25 cellular contexts compared by ENCODE assay signal in the genomic region with DNA sequence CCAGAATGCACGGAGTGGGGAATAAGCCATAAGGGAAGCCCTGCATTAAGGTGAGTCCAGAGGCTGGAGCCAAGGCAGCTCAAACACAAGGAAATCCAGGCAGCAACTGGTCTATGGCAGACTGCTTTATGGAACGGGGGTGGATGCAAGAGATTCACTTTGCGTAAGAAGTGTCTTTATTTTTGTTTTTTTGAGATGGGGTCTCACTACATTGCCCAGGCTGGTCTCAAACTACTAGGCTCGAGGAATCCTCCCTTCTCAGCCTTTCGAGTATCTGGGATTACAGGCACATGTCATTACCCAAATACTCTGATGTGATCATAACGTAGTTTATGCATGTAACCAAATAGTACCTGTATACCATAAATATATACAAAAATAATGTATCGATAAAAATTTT.
DNase-seq lines count a peak whose midpoint lies in the region; FAIRE-seq and TF ChIP-seq lines count a peak whose summit lies in the region.
"Had no signal": no experiment of that assay in that cellular context is flagged by ENCODE, and none has a peak within 500 bp of the region (broad histone marks: within the 10 kb centered on the region; RNA-seq: fewer than 3 reads in every experiment).

No MANE protein-coding gene starts in this region.

- peak; percentile 41 for DNase-seq in NCI-H69 (lab: John Stamatoyannopoulos, UW)
- no peak for DNase-seq in H1 (ENCODE audit: low read depth in 1 of 2, low spot score in 2 of 2)
- DNase-seq in NCI-H345 (lab: John Stamatoyannopoulos, UW) = no peak
- no peak for DNase-seq in PC-9
- DNase-seq in head of caudate nucleus = no peak
- DNase-seq: 8988T; ACHN; BE2C; C1 segment of cervical spinal cord; CD4-positive, alpha-beta memory T cell; CD4-positive, CD25-positive, alpha-beta regulatory T cell; CD8-positive, alpha-beta memory T cell; COR-L47; DMS 273 treated with DMSO at 0.1 percent for 48 hours; DMS153; DMS53; DMS79; DND-41; EL; GDM1 had no signal

- no peak overlapping the region for H3K14ac ChIP-seq in H1 (ENCODE audit: insufficient read length)

- FAIRE-seq in H1 (lab: Jason Lieb, UNC) = no peak
- FAIRE-seq: A204.1, GM12878, GM12892, GM18507 had no signal

- H2BK5ac ChIP-seq in H1 (ENCODE audit: low read depth, low read length) = no peak overlapping the region

- H4K5ac ChIP-seq in H1 (ENCODE audit: insufficient read length, low read depth, low read length) = no peak overlapping the region

- H2BK15ac ChIP-seq in H1 (ENCODE audit: low read length) = 0 out of 2 replicates have a peak overlapping the region, but pooled peaks have one; percentile 36

- H3K18ac ChIP-seq in H1 (ENCODE audit: extremely low read depth, low read length) = no peak overlapping the region

- H3K27ac ChIP-seq in BLaER1 treated with 17β-estradiol and CSF1 and Interleukin-3, amounts not matched to agents 10 nM and 100 nM = no peak overlapping the region
- H3K27ac ChIP-seq in H1 (ENCODE audit: low read depth, low read length) = no peak overlapping the region
- H3K27ac ChIP-seq in PC-9 = no peak overlapping the region

- intact Hi-C loops in PC-9 (cut with micrococcal nuclease; ENCODE audit: unreplicated experiment) (no loop called here), head of caudate nucleus (cut with DNase I) (no loop called here)

- H3F3A ChIP-seq in PC-9 (ENCODE audit: insufficient read depth, low read depth) = no peaks in the 10 kb centered on the region

- H3K79me2 ChIP-seq in H1 (ENCODE audit: control insufficient read depth in 1 of 2, insufficient read depth in 2 of 2, low read length in 2 of 2) (no peaks in the 10 kb centered on the region), PC-9 (ENCODE audit: low read depth) (no peaks in the 10 kb centered on the region; the same call in 1 of the 2 replicates)

- no peak overlapping the region for H3K4me3 ChIP-seq in BLaER1 treated with 17β-estradiol and CSF1 and Interleukin-3, amounts not matched to agents 10 nM and 100 nM
- H3K4me3 ChIP-seq in H1 (ENCODE audit: extremely low read depth in 1 of 4, insufficient read depth in 2 of 4, low read depth in 3 of 4, low read length in 4 of 4) (no peak overlapping the region), PC-9 (no peak overlapping the region)
- H3K4me3 ChIP-seq: GM12878 had no signal

- peak overlapping the region; percentile 36 to 89 (median 64); a peak in 18 of 22 replicates for H3K4me2 ChIP-seq in BLaER1 treated with 17β-estradiol and CSF1 and Interleukin-3, amounts not matched to agents 10 nM and 100 nM
- H3K4me2 ChIP-seq in H1 (ENCODE audit: insufficient read depth in 1 of 2, low read depth in 2 of 2, low read length in 2 of 2) = no peak overlapping the region
- H3K4me2 ChIP-seq in PC-9 = no peak overlapping the region

- H2BK120ac ChIP-seq in H1 (replicated peaks; ENCODE audit: low read depth, low read length) = no peak overlapping the region

- H3K9ac ChIP-seq in BLaER1 treated with 17β-estradiol and CSF1 and Interleukin-3, amounts not matched to agents 10 nM and 100 nM = no peak overlapping the region
- H3K9ac ChIP-seq in H1 (replicated peaks in 1 of 4; ENCODE audit: extremely low read depth in 1 of 4, low read depth in 3 of 4, low read length in 3 of 4) = no peak overlapping the region

- no peak for TF ChIP-seq POLR2A in H1 (IDR thresholded peaks at IDR 0.05; ENCODE audit: control extremely low read depth in 1 of 2, low read depth in 2 of 2, low read length in 2 of 2)

- H2AK5ac ChIP-seq in H1 (ENCODE audit: low read depth, low read length) = no peak overlapping the region

- no peaks in the 10 kb centered on the region for H3K23me2 ChIP-seq in H1 (ENCODE audit: low read depth, low read length)

- H3K9me3 ChIP-seq in BLaER1 treated with 17β-estradiol and CSF1 and Interleukin-3, amounts not matched to agents 10 nM and 100 nM (replicated peaks in 1 of 11) = peaks cover 0 to 5% (median 0%) of the 10 kb centered on the region in 11 experiments; a peak in 3 of 22 replicates
- H3K9me3 ChIP-seq in H1 (ENCODE audit: insufficient read depth in 2 of 2, low read depth in 1 of 2, low read length in 1 of 2) (no peaks in the 10 kb centered on the region), PC-9 (ENCODE audit: insufficient read depth, low read depth) (no peaks in the 10 kb centered on the region)
- H3K9me3 ChIP-seq: BE2C had no signal

- H2AFZ ChIP-seq in H1 (ENCODE audit: low read length) = no peak overlapping the region
- no peak overlapping the region for H2AFZ ChIP-seq in PC-9

- no peak overlapping the region for H3K56ac ChIP-seq in H1 (replicated peaks; ENCODE audit: insufficient read length, low read depth, low read length)

- POLR2A ChIA-PET in H1 (lab: Charles Lee; ENCODE audit: partially characterized antibody) = no interaction called here
- POLR2A ChIA-PET in PC-9 (lab: Charles Lee; ENCODE audit: unreplicated experiment) = no interaction called here

- no peak overlapping the region for H4K91ac ChIP-seq in H1 (replicated peaks; ENCODE audit: insufficient read length, low read length)

- TF ChIP-seq EP300 in H1 (IDR thresholded peaks at IDR 0.05; ENCODE audit: borderline replicate concordance in 1 of 2, low read depth in 2 of 2, low read length in 2 of 2) = no peak

- no peaks in the 10 kb centered on the region for H3K9me2 ChIP-seq in PC-9 (ENCODE audit: insufficient read depth)

- WGBS in H1 (ENCODE audit: extremely low coverage in 1 of 2, insufficient coverage in 1 of 2, insufficient read length in 1 of 2, insufficient replicate concordance in 2 of 2, low coverage in 1 of 2, low lambda C conversion rate in 2 of 2, missing lambda C conversion rate in 1 of 2), 2 experiments = 89% methylated on average over 7 of the region's 7 CpGs; no CpG with 5 or more reads in 1 of the 2 experiments

- no peak for TF ChIP-seq RAD21 in H1 (IDR thresholded peaks at IDR 0.05 in 1 of 2, conservative IDR thresholded peaks at IDR 0.05 in 1 of 2; ENCODE audit: low read depth in 2 of 2, low read length in 2 of 2)

- H3K23ac ChIP-seq in H1 (ENCODE audit: insufficient read length) = no peak overlapping the region

- no peak overlapping the region for H2BK12ac ChIP-seq in H1 (ENCODE audit: low read depth, low read length)

- no peaks in the 10 kb centered on the region for H3K36me3 ChIP-seq in BLaER1 treated with 17β-estradiol and CSF1 and Interleukin-3, amounts not matched to agents 10 nM and 100 nM
- H3K36me3 ChIP-seq in H1 (ENCODE audit: control insufficient read depth in 2 of 4, insufficient read depth in 4 of 4, low read length in 3 of 4) = no peaks in the 10 kb centered on the region
- no peaks in the 10 kb centered on the region for H3K36me3 ChIP-seq in PC-9 (ENCODE audit: low read depth)
- H3K36me3 ChIP-seq: BE2C had no signal

- H3K4ac ChIP-seq in H1 (replicated peaks; ENCODE audit: insufficient read length, low read depth, low read length) = no peak overlapping the region

- BruUV-seq in PC-9 (replicated peaks; lab: Mats Ljungman, UMichigan) = no TSS peak

- no peak overlapping the region for H2BK20ac ChIP-seq in H1 (ENCODE audit: low read length)

- CTCF ChIA-PET in H1 (lab: Charles Lee; ENCODE audit: partially characterized antibody) (interaction anchor here (0.9 to 1.3 kb wide), 3 partner anchors 24 to 298 kb away, joined by 3 to 4 read pairs (median 3); no protein-coding TSS in a partner anchor), PC-9 (lab: Charles Lee) (no interaction called here)

- no peaks in the 10 kb centered on the region for H3K79me1 ChIP-seq in H1 (ENCODE audit: low read depth, low read length)

- H4K8ac ChIP-seq in H1 (ENCODE audit: extremely low read depth, insufficient read depth, low read length) = no peak overlapping the region

- H3K27me3 ChIP-seq in BLaER1 treated with 17β-estradiol and CSF1 and Interleukin-3, amounts not matched to agents 10 nM and 100 nM = peaks cover 0 to 69% (median 48%) of the 10 kb centered on the region in 11 experiments; a peak in 18 of 22 replicates
- H3K27me3 ChIP-seq in H1 (replicated peaks in 1 of 4; ENCODE audit: control insufficient read depth in 3 of 4, extremely low read depth in 1 of 4, insufficient read depth in 3 of 4, low read length in 3 of 4) = no peaks in the 10 kb centered on the region
- no peaks in the 10 kb centered on the region for H3K27me3 ChIP-seq in PC-9 (ENCODE audit: insufficient read depth, low read depth)
- H3K27me3 ChIP-seq: BE2C had no signal

- H4K20me1 ChIP-seq in BLaER1 treated with 17β-estradiol and CSF1 and Interleukin-3, amounts not matched to agents 10 nM and 100 nM = peaks cover 0 to 95% (median 69%) of the 10 kb centered on the region in 11 experiments; a peak in 13 of 22 replicates
- no peaks in the 10 kb centered on the region for H4K20me1 ChIP-seq in H1 (replicated peaks in 1 of 2; ENCODE audit: control insufficient read depth in 1 of 2, insufficient read depth in 2 of 2, low read length in 2 of 2)
- H4K20me1 ChIP-seq in PC-9 (ENCODE audit: insufficient read depth) = no peaks in the 10 kb centered on the region

- TF ChIP-seq CTCF in H1 (IDR thresholded peaks at IDR 0.05; ENCODE audit: control extremely low read depth in 1 of 3, insufficient read depth in 1 of 3, low read depth in 1 of 3, low read length in 3 of 3) (no peak), PC-9 (conservative IDR thresholded peaks at IDR 0.05) (no peak)

- H3K4me1 ChIP-seq in BLaER1 treated with 17β-estradiol and CSF1 and Interleukin-3, amounts not matched to agents 10 nM and 100 nM = peaks cover 41 to 88% (median 50%) of the 10 kb centered on the region in 10 experiments
- peaks cover 0 to 2% (median 0%) of the 10 kb centered on the region in 4 experiments; a peak in 1 of 7 replicates for H3K4me1 ChIP-seq in H1 (replicated peaks in 1 of 4; ENCODE audit: control insufficient read depth in 3 of 4, insufficient read depth in 4 of 4, low read length in 3 of 4)
- H3K4me1 ChIP-seq in PC-9 (replicated peaks; ENCODE audit: insufficient read depth) = no peaks in the 10 kb centered on the region

TF ChIP-seq in H1, 55 proteins besides CTCF, POLR2A, EP300 and RAD21 (continues in another document):
- TF ChIP-seq PHF8 (conservative IDR thresholded peaks at IDR 0.05; ENCODE audit: low read depth, low read length) = no peak
- TF ChIP-seq TCF12 (IDR thresholded peaks at IDR 0.05; ENCODE audit: low read depth, low read length) = no peak
- TF ChIP-seq NANOG (IDR thresholded peaks at IDR 0.05; ENCODE audit: insufficient read depth, low read depth, low read length, poor library complexity, severe bottlenecking) = no peak
- TF ChIP-seq CEBPB (IDR thresholded peaks at IDR 0.05; ENCODE audit: low read depth, low read length) = no peak
- TF ChIP-seq HDAC6 (IDR thresholded peaks at IDR 0.05; ENCODE audit: low read depth, low read length) = no peak
- no peak for TF ChIP-seq BRCA1 (IDR thresholded peaks at IDR 0.05; ENCODE audit: low read depth, low read length)
- TF ChIP-seq EZH2 (IDR thresholded peaks at IDR 0.05; ENCODE audit: low read depth, low read length, severe bottlenecking) = no peak

Comparison
In these comparisons a context has a peak if more than half of its experiments do, and no peak if none do; other contexts are left out.
1. H3K4me2 ChIP-seq: peak in BLaER1 treated with 17β-estradiol and CSF1 and Interleukin-3, amounts not matched to agents 10 nM and 100 nM (11 of 11); none in H1 (0 of 2) and PC-9 (single experiment).